Comparison of ENCODE assay signal across 22 cellular contexts in genomic region chr2:38932586-38932985, GRCh38. TPM values are rescaled to one million over a fixed set of nuclear protein-coding genes. Genes with fewer than 3 reads are reported as not detected.
DNase-seq lines count a peak whose midpoint lies in the region; ATAC-seq and TF ChIP-seq lines count a peak whose summit lies in the region.
"Had no signal": no experiment of that assay in that cellular context is flagged by ENCODE, and none has a peak within 500 bp of the region (broad histone marks: within the 10 kb centered on the region; RNA-seq: fewer than 3 reads in every experiment).

No MANE protein-coding gene starts in this region.

- H4K91ac ChIP-seq in IMR-90 (ENCODE audit: insufficient read depth, low read depth, low read length): no peak overlapping the region

- in situ Hi-C loops in IMR-90 (cut with MboI; ENCODE audit: low sequenced_read_pairs) (no loop called here), brain microvascular endothelial cell (cut with HindIII; ENCODE audit: low pct_ligation_motif_present, low sequenced_read_pairs) (no loop called here)

- no peaks in the 10 kb centered on the region for H3K27me3 ChIP-seq in IMR-90 (ENCODE audit: control insufficient read depth, insufficient read depth, low read length)
- H3K27me3 ChIP-seq in brain microvascular endothelial cell (replicated peaks): no peaks in the 10 kb centered on the region
- H3K27me3 ChIP-seq in thyroid gland: no peaks in the 10 kb centered on the region
- H3K27me3 ChIP-seq: BE2C had no signal

- CTCF ChIA-PET in IMR-90 (lab: Yijun Ruan, JAX): interaction anchor here (0.9 to 2.5 kb wide), 2 partner anchors 15 to 19 kb away, joined by 3 to 10 read pairs; no protein-coding TSS in a partner anchor

- no peak overlapping the region for H3K23ac ChIP-seq in IMR-90 (ENCODE audit: low read depth, low read length)

- no peak overlapping the region for H3K9ac ChIP-seq in IMR-90 (ENCODE audit: low read depth, low read length)

- no peak overlapping the region for H2BK120ac ChIP-seq in IMR-90 (ENCODE audit: low read depth, low read length)

- POLR2A ChIA-PET in IMR-90 (lab: Charles Lee; ENCODE audit: unreplicated experiment): no interaction called here

- no peak overlapping the region for H3K4me3 ChIP-seq in IMR-90 (ENCODE audit: insufficient read depth, low read depth, low read length)
- H3K4me3 ChIP-seq in brain microvascular endothelial cell (ENCODE audit: low read depth, low read length): no peak overlapping the region
- no peak overlapping the region for H3K4me3 ChIP-seq in fibroblast of the aortic adventitia (ENCODE audit: low read depth, low read length)
- no peak overlapping the region for H3K4me3 ChIP-seq in thyroid gland (replicated peaks in 1 of 3)
- H3K4me3 ChIP-seq: GM12878 had no signal

- H3K9me3 ChIP-seq in IMR-90 (ENCODE audit: control insufficient read depth, insufficient read depth, low read length): no peaks in the 10 kb centered on the region
- H3K9me3 ChIP-seq in thyroid gland: no peaks in the 10 kb centered on the region
- H3K9me3 ChIP-seq: BE2C had no signal

- 0 out of 2 replicates have a peak, but pooled peaks cover 1% of the 10 kb centered on the region for H3K9me1 ChIP-seq in IMR-90 (ENCODE audit: insufficient read depth, low read length)

- H3K36me3 ChIP-seq in IMR-90 (ENCODE audit: control insufficient read depth, insufficient read depth, low read length) (no peaks in the 10 kb centered on the region), brain microvascular endothelial cell (replicated peaks) (no peaks in the 10 kb centered on the region), thyroid gland (no peaks in the 10 kb centered on the region)
- H3K36me3 ChIP-seq: BE2C had no signal

- peak; percentile 6 for DNase-seq in IMR-90
- peak; percentile 7 for DNase-seq in brain microvascular endothelial cell
- peak; percentile 44 for DNase-seq in fibroblast of the aortic adventitia (ENCODE audit: low read depth)
- no peak for DNase-seq in activated T-cell treated with anti-CD3 and anti-CD28 coated beads, Interleukin-2, amount 50 U/mL, for 1 hour
- DNase-seq in thyroid gland: no peak
- DNase-seq: ACHN; BE2C; C1 segment of cervical spinal cord; CD4-positive, CD25-positive, alpha-beta regulatory T cell; CD8-positive, alpha-beta memory T cell; COR-L47; DMS 273 treated with DMSO at 0.1 percent for 48 hours; DMS53; DND-41; EL; GOT3; H7; HFFc6 had no signal

- H3K56ac ChIP-seq in IMR-90 (ENCODE audit: extremely low read depth, insufficient read depth, low read length): no peak overlapping the region

- peaks cover 4% of the 10 kb centered on the region; the same call in 1 of the 2 replicates for H3K4me1 ChIP-seq in IMR-90 (ENCODE audit: control insufficient read depth, insufficient read depth, low read length)
- H3K4me1 ChIP-seq in thyroid gland: no peaks in the 10 kb centered on the region

- no peak overlapping the region for H4K8ac ChIP-seq in IMR-90 (ENCODE audit: low read depth in 2 of 2, low read length in 2 of 2)

- BruUV-seq in IMR-90 (replicated peaks; lab: Mats Ljungman, UMichigan): no TSS peak

- H3K4ac ChIP-seq in IMR-90 (ENCODE audit: low read depth, low read length): no peak overlapping the region

- H3K79me1 ChIP-seq in IMR-90 (ENCODE audit: low read depth in 1 of 2, low read length in 2 of 2): no peaks in the 10 kb centered on the region

- H2AFZ ChIP-seq in IMR-90 (replicated peaks; ENCODE audit: low read length, poor library complexity): no peak overlapping the region

- TF ChIP-seq RAD21 in IMR-90 (IDR thresholded peaks at IDR 0.05; ENCODE audit: low read length): no peak

- ATAC-seq in IMR-90 (ENCODE audit: low read depth) (peak; percentile 21; the same call in 1 of the 2 replicates), HG03439 (IDR thresholded peaks at IDR 0.05; ENCODE audit: unreplicated experiment) (no peak)
- ATAC-seq: GM12878, HCT116 had no signal

- H4K5ac ChIP-seq in IMR-90 (ENCODE audit: low read depth, low read length): no peak overlapping the region

- H2BK20ac ChIP-seq in IMR-90 (ENCODE audit: low read depth, low read length): no peak overlapping the region

- no peak overlapping the region for H3K14ac ChIP-seq in IMR-90 (replicated peaks; ENCODE audit: low read depth, low read length)

- H2AK5ac ChIP-seq in IMR-90 (ENCODE audit: low read depth, low read length): no peak overlapping the region

- H4K20me1 ChIP-seq in IMR-90 (ENCODE audit: insufficient read depth, low read length): no peaks in the 10 kb centered on the region

- H2BK5ac ChIP-seq in IMR-90 (ENCODE audit: low read depth, low read length, poor library complexity, severe bottlenecking): no peak overlapping the region

- H3K27ac ChIP-seq in IMR-90 (ENCODE audit: insufficient read depth, low read length) (no peak overlapping the region), brain microvascular endothelial cell (no peak overlapping the region), thyroid gland (no peak overlapping the region)

- TF ChIP-seq POLR2A in IMR-90 (IDR thresholded peaks at IDR 0.05; ENCODE audit: low read depth, low read length) (no peak), thyroid gland (IDR thresholded peaks at IDR 0.05) (no peak)

- dilution Hi-C loops in IMR-90 (cut with HindIII; ENCODE audit: low sequenced_read_pairs, unreplicated experiment): no loop called here

- intact Hi-C loops in IMR-90 (cut with micrococcal nuclease): no loop called here
- intact Hi-C loops in thyroid gland (cut with DNase I): no loop called here

- no peak overlapping the region for H3K4me2 ChIP-seq in IMR-90 (ENCODE audit: low read depth, low read length)

- no peak overlapping the region for H3K18ac ChIP-seq in IMR-90 (ENCODE audit: low read depth, low read length)

- WGBS in IMR-90 (ENCODE audit: extremely low coverage in 2 of 2, insufficient read length in 1 of 2), 2 experiments: no CpG with 5 or more reads among the region's 1 CpG
- WGBS in thyroid gland, 2 donors: 74% methylated on average over 1 of the region's 1 CpG

- no peak for TF ChIP-seq CTCF in IMR-90 (conservative IDR thresholded peaks at IDR 0.05; ENCODE audit: low read depth, low read length)
- no peak for TF ChIP-seq CTCF in brain microvascular endothelial cell (IDR thresholded peaks at IDR 0.05; ENCODE audit: low read depth, low read length, missing control alignments)
- no peak for TF ChIP-seq CTCF in fibroblast of the aortic adventitia (IDR thresholded peaks at IDR 0.05; ENCODE audit: insufficient read depth, low read length)
- TF ChIP-seq CTCF in thyroid gland (IDR thresholded peaks at IDR 0.05): no peak

- no peak overlapping the region for H2AK9ac ChIP-seq in IMR-90 (replicated peaks; ENCODE audit: low read depth, low read length, poor library complexity)

- H2BK15ac ChIP-seq in IMR-90 (ENCODE audit: low read depth, low read length): no peak overlapping the region

TF ChIP-seq in IMR-90, 13 proteins besides CTCF, POLR2A, EP300 and RAD21:
- TF ChIP-seq CHD1 (IDR thresholded peaks at IDR 0.05; ENCODE audit: low read depth, low read length): no peak
- TF ChIP-seq USF2 (IDR thresholded peaks at IDR 0.05; ENCODE audit: low read depth, low read length): no peak
- no peak for TF ChIP-seq RFX5 (IDR thresholded peaks at IDR 0.05; ENCODE audit: low read depth, low read length)
- TF ChIP-seq CEBPB (IDR thresholded peaks at IDR 0.05; ENCODE audit: low read depth, low read length): no peak
- TF ChIP-seq RCOR1 (IDR thresholded peaks at IDR 0.05; ENCODE audit: insufficient replicate concordance, low read length): no peak
- TF ChIP-seq MAZ (IDR thresholded peaks at IDR 0.05; ENCODE audit: borderline replicate concordance, low read depth, low read length): no peak
- TF ChIP-seq MAFK (IDR thresholded peaks at IDR 0.05; ENCODE audit: low read depth, low read length): no peak
- no peak for TF ChIP-seq FOS (IDR thresholded peaks at IDR 0.05; ENCODE audit: low read depth, low read length)
- TF ChIP-seq ELK1 (IDR thresholded peaks at IDR 0.05; ENCODE audit: borderline replicate concordance, low read depth, low read length): no peak

RNA-seq across cellular contexts. Expression of gene ARHGEF33, which starts 42.9 kb away (rescaled TPM):
- total RNA-seq in IMR-90 (2012; rRNA removed) (0.18 and 0.28 TPM in 2 replicates), fibroblast of the aortic adventitia (ENCODE audit: low replicate concordance) (0.25 and 0.54 TPM in 2 replicates), thyroid gland (1 to 10 TPM; 1.3 to 4.6 (median 1.6) TPM)
- polyA plus RNA-seq in IMR-90 (2012; rRNA removed): 0.20 and 0.21 TPM in 2 replicates
- 0.01 and 0.09 TPM in 2 replicates for polyA plus RNA-seq in IMR-90 (2012; cell fraction: cytosol; rRNA removed)
- 0.12 and 0.22 TPM in 2 replicates for polyA plus RNA-seq in IMR-90 (2012; cell fraction: nucleus; rRNA removed; ENCODE audit: low replicate concordance)
- total RNA-seq: CD4-positive, CD25-positive, alpha-beta regulatory T cell; G401; H7 had no signal
- polyA plus RNA-seq: CD8-positive, alpha-beta memory T cell had no signal

RNA-seq across cellular contexts. Expression of gene MORN2, which starts 56.8 kb away (rescaled TPM):
- total RNA-seq in IMR-90 (2012; rRNA removed): 13.1 and 27.2 TPM in 2 replicates
- 15.4 and 16.5 TPM in 2 replicates for polyA plus RNA-seq in IMR-90 (2012; rRNA removed)
- 3.1 and 3.8 TPM in 2 replicates for polyA plus RNA-seq in IMR-90 (2012; cell fraction: cytosol; rRNA removed)
- 0.50 and 3.8 TPM in 2 replicates for polyA plus RNA-seq in IMR-90 (2012; cell fraction: nucleus; rRNA removed; ENCODE audit: low replicate concordance)
- 25.3 and 34.7 TPM in 2 replicates for total RNA-seq in fibroblast of the aortic adventitia (ENCODE audit: low replicate concordance)
- 10 to 100 TPM; 39.0 to 54.6 (median 47.3) TPM for total RNA-seq in thyroid gland

RNA-seq across cellular contexts. Expression of gene DHX57, which starts 56.9 kb away (rescaled TPM):
- total RNA-seq in IMR-90 (2012; rRNA removed): 23.9 and 24.4 TPM in 2 replicates
- polyA plus RNA-seq in IMR-90 (2012; rRNA removed): 8.0 and 9.5 TPM in 2 replicates
- polyA plus RNA-seq in IMR-90 (2012; cell fraction: cytosol; rRNA removed): 1.8 and 3.7 TPM in 2 replicates
- polyA plus RNA-seq in IMR-90 (2012; cell fraction: nucleus; rRNA removed; ENCODE audit: low replicate concordance): 2.2 and 17.4 TPM in 2 replicates
- total RNA-seq in fibroblast of the aortic adventitia (ENCODE audit: low replicate concordance): 25.0 and 69.4 TPM in 2 replicates
- total RNA-seq in thyroid gland: 10 to 100 TPM; 12.4 to 19.3 (median 16.3) TPM

Comparison
In these comparisons a context has a peak if more than half of its experiments do, and no peak if none do; other contexts are left out.
1. DNase-seq: peak in IMR-90 (single experiment), brain microvascular endothelial cell (single experiment) and fibroblast of the aortic adventitia (single experiment); none in activated T-cell treated with anti-CD3 and anti-CD28 coated beads, Interleukin-2, amount 50 U/mL, for 1 hour (single experiment) and thyroid gland (0 of 2).